8 cellular contexts compared by ENCODE assay signal in the genomic region with DNA sequence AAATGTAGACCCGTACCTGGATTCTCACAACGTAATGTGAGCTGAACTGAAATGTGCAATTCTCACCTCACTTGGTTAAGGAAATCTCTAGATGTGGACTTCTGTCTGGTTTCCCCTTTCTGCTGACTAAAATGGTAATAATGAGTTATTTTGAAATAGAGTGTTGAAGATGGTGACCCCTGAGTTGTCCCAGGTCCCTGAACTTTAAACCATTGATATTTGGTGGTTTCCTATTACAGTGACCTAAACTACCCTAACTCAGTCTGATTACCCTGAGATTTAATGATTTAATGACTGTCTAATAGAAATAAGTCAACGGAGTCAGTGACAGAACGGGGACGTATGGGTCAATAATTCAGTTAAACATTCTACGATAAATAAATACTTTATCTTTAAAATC.
"Had no signal": no experiment of that assay in that cellular context is flagged by ENCODE, and none has a peak within 500 bp of the region (broad histone marks: within the 10 kb centered on the region; RNA-seq: fewer than 3 reads in every experiment).

No MANE protein-coding gene starts in this region.

- ATAC-seq: GM12878 had no signal

- FAIRE-seq: G401.6, GM12878, GM12891, GM12892, GM18507, GM19239 had no signal

- DNase-seq: GDM1, GF-D8 had no signal

- H3K4me3 ChIP-seq: GM12878 had no signal
